In the genomic region with DNA sequence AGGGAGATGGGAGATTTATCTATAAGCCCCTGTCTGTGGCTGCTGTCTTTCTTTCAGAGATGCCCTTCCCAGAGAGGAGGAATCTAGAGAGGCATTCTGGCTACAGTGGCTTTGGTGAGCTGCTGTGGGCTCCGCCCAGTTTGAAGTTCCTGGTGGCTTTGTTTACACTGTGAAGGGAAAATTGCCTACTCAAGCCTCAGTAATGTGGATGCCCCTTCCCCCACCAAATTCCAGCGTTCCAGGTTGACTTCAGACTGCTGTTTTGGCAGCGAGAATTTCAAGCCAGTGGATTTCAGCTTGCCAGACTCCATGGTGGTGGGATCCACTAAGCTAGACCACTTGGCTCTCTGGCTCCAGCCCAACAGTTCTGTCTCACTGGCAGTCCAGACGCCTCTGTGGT, we compare ENCODE assay signal across 22 cellular contexts.
DNase-seq lines count a peak whose midpoint lies in the region; ATAC-seq and TF ChIP-seq lines count a peak whose summit lies in the region.
"Had no signal": no experiment of that assay in that cellular context is flagged by ENCODE, and none has a peak within 500 bp of the region (broad histone marks: within the 10 kb centered on the region; RNA-seq: fewer than 3 reads in every experiment).

No MANE protein-coding gene starts in this region.

- H3K27ac ChIP-seq in upper lobe of right lung (peak overlapping the region; percentile 8), dorsolateral prefrontal cortex (no peak overlapping the region)
- H3K27ac ChIP-seq: left ventricle myocardium inferior, psoas muscle had no signal

- intact Hi-C loops in upper lobe of right lung (cut with DNase I): no loop called here
- intact Hi-C loops in dorsolateral prefrontal cortex (cut with DNase I): no loop called here

- no peaks in the 10 kb centered on the region for H3K27me3 ChIP-seq in upper lobe of right lung
- H3K27me3 ChIP-seq in dorsolateral prefrontal cortex: peaks cover 0 to 6% (median 0%) of the 10 kb centered on the region in 45 donors
- H3K27me3 ChIP-seq: upper lobe of left lung had no signal

- no peak for TF ChIP-seq CTCF in upper lobe of right lung (IDR thresholded peaks at IDR 0.05)
- no peak for TF ChIP-seq CTCF in dorsolateral prefrontal cortex (IDR thresholded peaks at IDR 0.05 in 54 of 56, conservative IDR thresholded peaks at IDR 0.05 in 2 of 56; ENCODE audit: low read depth in 1 of 56, partially characterized antibody in 56 of 56)

- no peaks in the 10 kb centered on the region for H3K9me3 ChIP-seq in upper lobe of right lung
- H3K9me3 ChIP-seq: HAP-1, psoas muscle, upper lobe of left lung had no signal

- no peaks in the 10 kb centered on the region for H3K4me1 ChIP-seq in upper lobe of right lung
- H3K4me1 ChIP-seq: HAP-1, left ventricle myocardium inferior, psoas muscle, upper lobe of left lung had no signal

- H3K36me3 ChIP-seq in upper lobe of right lung: no peaks in the 10 kb centered on the region
- H3K36me3 ChIP-seq: HAP-1, left ventricle myocardium inferior, upper lobe of left lung had no signal

- DNase-seq in NCI-H1417 (lab: John Stamatoyannopoulos, UW): peak; percentile 33 to 70 (median 33)
- DNase-seq in NCI-H1417 treated with DMSO at 0.1 percent for 48 hours (lab: John Stamatoyannopoulos, UW): no peak
- peak; percentile 84 for DNase-seq in NCI-H510A treated with DMSO at 0.1 percent for 48 hours (lab: John Stamatoyannopoulos, UW)
- peak; percentile 12 for DNase-seq in iPS DF 19.7 (ENCODE audit: low read depth, low spot score)
- peak; percentile 65 for DNase-seq in upper lobe of right lung
- DNase-seq in dorsolateral prefrontal cortex: no peak
- DNase-seq in AML-193 (lab: John Stamatoyannopoulos, UW): no peak
- DNase-seq in SK-N-DZ (ENCODE audit: low spot score): no peak
- DNase-seq: activated CD8-positive, alpha-beta memory T cell treated with anti-CD3 and anti-CD28 coated beads for 24 hours; CD8-positive, alpha-beta T cell; effector memory CD4-positive, alpha-beta T cell; hypothalamus; Kasumi-1; left ventricle myocardium inferior; natural killer cell; NCI-H1694 treated with DMSO at 0.1 percent for 48 hours; NCI-H82; psoas muscle; stimulated activated CD4-positive, alpha-beta T cell treated with anti-CD3 and anti-CD28 coated beads, Interleukin-12 subunit alpha, Interleukin-12 subunit beta, amount 100 ng/mL, for 4 hours; stimulated activated naive CD4-positive, alpha-beta T cell had no signal

- ATAC-seq in upper lobe of right lung: peak; percentile 80
- ATAC-seq: CD8-positive, alpha-beta T cell; natural killer cell; psoas muscle had no signal

- no peak overlapping the region for H3K4me3 ChIP-seq in upper lobe of right lung
- H3K4me3 ChIP-seq in dorsolateral prefrontal cortex: no peak overlapping the region
- H3K4me3 ChIP-seq: HAP-1, left ventricle myocardium inferior, psoas muscle, upper lobe of left lung had no signal

Comparison
In these comparisons a context has a peak if more than half of its experiments do, and no peak if none do; other contexts are left out.
1. DNase-seq: peak in NCI-H1417 (3 of 3), NCI-H510A treated with DMSO at 0.1 percent for 48 hours (single experiment), iPS DF 19.7 (single experiment) and upper lobe of right lung (single experiment); none in NCI-H1417 treated with DMSO at 0.1 percent for 48 hours (single experiment), dorsolateral prefrontal cortex (0 of 10), AML-193 (0 of 2) and SK-N-DZ (single experiment).